Comparison of ENCODE assay signal across 22 cellular contexts in genomic region chr12:121592323-121592722, GRCh38. TPM values are rescaled to one million over a fixed set of nuclear protein-coding genes. Genes with fewer than 3 reads are reported as not detected.
DNase-seq lines count a peak whose midpoint lies in the region; ATAC-seq, FAIRE-seq and TF ChIP-seq lines count a peak whose summit lies in the region.
"Had no signal": no experiment of that assay in that cellular context is flagged by ENCODE, and none has a peak within 500 bp of the region (broad histone marks: within the 10 kb centered on the region; RNA-seq: fewer than 3 reads in every experiment).

No MANE protein-coding gene starts in this region.

- POLR2A ChIA-PET in T-cell (lab: Charles Lee): interaction anchor here in 1 of 2 donors (0.6 kb wide), 1 partner anchor 307 kb away, joined by 3 read pairs; no protein-coding TSS in a partner anchor

- peaks cover 9% of the 10 kb centered on the region for H3K4me1 ChIP-seq in neural progenitor cell
- peaks cover 3 to 5% of the 10 kb centered on the region in 2 donors for H3K4me1 ChIP-seq in kidney (ENCODE audit: control insufficient read depth in 1 of 2, insufficient read depth in 1 of 2, low read depth in 1 of 2, low read length in 2 of 2)

- peaks cover 21% of the 10 kb centered on the region for H3F3A ChIP-seq in neural progenitor cell (ENCODE audit: low read depth)

- CTCF ChIA-PET in T-cell (lab: Charles Lee): no interaction called here

- H3K36me3 Mint-ChIP-seq in T-helper 2 cell treated with Interferon-gamma antibody and Interleukin-4, amounts not matched to agents 5 μg/mL and 100 μg/mL, for 36 hours (ENCODE audit: low read depth): peaks cover 19% of the 10 kb centered on the region
- H3K36me3 Mint-ChIP-seq in T-cell: peaks cover 6% of the 10 kb centered on the region
- peaks cover 22% of the 10 kb centered on the region for H3K36me3 Mint-ChIP-seq in effector memory CD8-positive, alpha-beta T cell (ENCODE audit: insufficient read depth)
- peaks cover 12% of the 10 kb centered on the region for H3K36me3 Mint-ChIP-seq in neural progenitor cell

- no peaks in the 10 kb centered on the region for H3K27me3 Mint-ChIP-seq in T-helper 2 cell treated with Interferon-gamma antibody and Interleukin-4, amounts not matched to agents 5 μg/mL and 100 μg/mL, for 36 hours (ENCODE audit: low read depth)
- no peaks in the 10 kb centered on the region for H3K27me3 Mint-ChIP-seq in T-cell
- no peaks in the 10 kb centered on the region for H3K27me3 Mint-ChIP-seq in effector memory CD8-positive, alpha-beta T cell
- peaks cover 3% of the 10 kb centered on the region for H3K27me3 Mint-ChIP-seq in neural progenitor cell (ENCODE audit: insufficient read depth, low read depth)
- H3K27me3 Mint-ChIP-seq: stimulated activated naive CD8-positive, alpha-beta T cell treated with anti-CD3 and anti-CD28 coated beads, Interleukin-15, Interleukin-2, amounts not matched to agents 100 ng/mL and 50 ng/mL, for 24 hours had no signal

- TF ChIP-seq CTCF in neural progenitor cell (IDR thresholded peaks at IDR 0.05) (no peak), kidney (IDR thresholded peaks at IDR 0.05; ENCODE audit: borderline replicate concordance, extremely low read depth, insufficient read depth) (no peak)

- H3K79me2 ChIP-seq in neural progenitor cell (ENCODE audit: low read depth): peaks cover 37% of the 10 kb centered on the region

- H3K9ac ChIP-seq in neural progenitor cell: no peak overlapping the region
- H3K9ac ChIP-seq in kidney (ENCODE audit: low read length in 2 of 2): no peak overlapping the region

- H3K4me2 ChIP-seq in neural progenitor cell: no peak overlapping the region

- peak overlapping the region; percentile 43 for H3K4me3 Mint-ChIP-seq in T-helper 2 cell treated with Interferon-gamma antibody and Interleukin-4, amounts not matched to agents 5 μg/mL and 100 μg/mL, for 36 hours
- H3K4me3 Mint-ChIP-seq in T-cell (peak overlapping the region in 1 of 3 donors; percentile 25), neural progenitor cell (peak overlapping the region; percentile 39)
- H3K4me3 Mint-ChIP-seq in effector memory CD8-positive, alpha-beta T cell: peak overlapping the region; percentile 1 to 2
- H3K4me3 Mint-ChIP-seq: stimulated activated naive CD8-positive, alpha-beta T cell treated with anti-CD3 and anti-CD28 coated beads, Interleukin-15, Interleukin-2, amounts not matched to agents 100 ng/mL and 50 ng/mL, for 24 hours had no signal

- FAIRE-seq in kidney (lab: Jason Lieb, UNC): no peak
- FAIRE-seq: endometrium, urothelium cell line had no signal

- no peak for DNase-seq in T-helper 2 cell treated with Interferon-gamma antibody and Interleukin-4, amounts not matched to agents 5 μg/mL and 100 μg/mL, for 36 hours (ENCODE audit: low spot score)
- DNase-seq in T-helper 2 cell: no peak
- no peak for DNase-seq in T-cell
- DNase-seq in effector memory CD8-positive, alpha-beta T cell: no peak
- DNase-seq in neural progenitor cell (ENCODE audit: low spot score): no peak
- no peak for DNase-seq in kidney
- no peak for DNase-seq in SW480 (ENCODE audit: low spot score)
- DNase-seq in MV-4-11 (lab: John Stamatoyannopoulos, UW): no peak
- DNase-seq: 8988T; activated CD8-positive, alpha-beta memory T cell treated with anti-CD3 and anti-CD28 coated beads, Interleukin-2, amount 50 U/mL, for 4 hours; adrenal gland; caudate nucleus; DND-41; MG63; NCI-H526 treated with DMSO at 0.1 percent for 48 hours; PC-3; stimulated activated CD4-positive, alpha-beta T cell treated with anti-CD3 and anti-CD28 coated beads, Interleukin-12 subunit alpha, Interleukin-12 subunit beta, amount 100 ng/mL, for 4 hours had no signal

- H3K9me3 Mint-ChIP-seq in T-helper 2 cell treated with Interferon-gamma antibody and Interleukin-4, amounts not matched to agents 5 μg/mL and 100 μg/mL, for 36 hours: no peaks in the 10 kb centered on the region
- no peaks in the 10 kb centered on the region for H3K9me3 Mint-ChIP-seq in T-cell
- H3K9me3 Mint-ChIP-seq in effector memory CD8-positive, alpha-beta T cell: no peaks in the 10 kb centered on the region
- no peaks in the 10 kb centered on the region for H3K9me3 Mint-ChIP-seq in neural progenitor cell
- H3K9me3 Mint-ChIP-seq: stimulated activated naive CD8-positive, alpha-beta T cell treated with anti-CD3 and anti-CD28 coated beads, Interleukin-15, Interleukin-2, amounts not matched to agents 100 ng/mL and 50 ng/mL, for 24 hours had no signal

- H3K4me3 ChIP-seq in neural progenitor cell (no peak overlapping the region), kidney (ENCODE audit: low read length in 2 of 2) (no peak overlapping the region)
- H3K4me3 ChIP-seq: adrenal gland, MG63 had no signal

- H2AFZ ChIP-seq in neural progenitor cell (replicated peaks): no peak overlapping the region

- H3K27ac ChIP-seq in neural progenitor cell (no peak overlapping the region), kidney (ENCODE audit: low read depth in 2 of 2, low read length in 2 of 2) (no peak overlapping the region)
- H3K27ac ChIP-seq: adrenal gland, C4-2B had no signal

- H3K36me3 ChIP-seq in neural progenitor cell: no peaks in the 10 kb centered on the region
- no peaks in the 10 kb centered on the region for H3K36me3 ChIP-seq in kidney (ENCODE audit: control insufficient read depth in 1 of 2, insufficient read depth in 2 of 2, low read length in 2 of 2)
- H3K36me3 ChIP-seq: adrenal gland, MG63 had no signal

- peaks cover 22% of the 10 kb centered on the region for H3K4me1 Mint-ChIP-seq in T-helper 2 cell treated with Interferon-gamma antibody and Interleukin-4, amounts not matched to agents 5 μg/mL and 100 μg/mL, for 36 hours (ENCODE audit: low read depth)
- H3K4me1 Mint-ChIP-seq in T-cell: peaks cover 31 to 40% (median 39%) of the 10 kb centered on the region in 3 donors
- peaks cover 25 to 26% of the 10 kb centered on the region in 2 donors for H3K4me1 Mint-ChIP-seq in effector memory CD8-positive, alpha-beta T cell (ENCODE audit: low read depth in 2 of 2)
- H3K4me1 Mint-ChIP-seq in neural progenitor cell: peaks cover 27% of the 10 kb centered on the region

- H3K9me3 ChIP-seq in neural progenitor cell (ENCODE audit: low read depth) (no peaks in the 10 kb centered on the region), kidney (ENCODE audit: control insufficient read depth in 1 of 2, low read length in 2 of 2) (no peaks in the 10 kb centered on the region)
- H3K9me3 ChIP-seq: adrenal gland, MG63 had no signal

- ATAC-seq in T-cell (replicated peaks in 1 of 4): no peak
- ATAC-seq in effector memory CD8-positive, alpha-beta T cell (replicated peaks): no peak
- ATAC-seq: left lobe of liver, PC-3 had no signal

- H3K27ac Mint-ChIP-seq in T-helper 2 cell treated with Interferon-gamma antibody and Interleukin-4, amounts not matched to agents 5 μg/mL and 100 μg/mL, for 36 hours: peak overlapping the region; percentile 79
- H3K27ac Mint-ChIP-seq in T-cell (peak overlapping the region; percentile 97 to 98), neural progenitor cell (peak overlapping the region; percentile 81)
- H3K27ac Mint-ChIP-seq in effector memory CD8-positive, alpha-beta T cell: peak overlapping the region; percentile 98 to 99
- H3K27ac Mint-ChIP-seq: stimulated activated naive CD8-positive, alpha-beta T cell treated with anti-CD3 and anti-CD28 coated beads, Interleukin-15, Interleukin-2, amounts not matched to agents 100 ng/mL and 50 ng/mL, for 24 hours had no signal

- intact Hi-C loops in kidney (cut with DNase I): no loop called here

- H3K27me3 ChIP-seq in neural progenitor cell: no peaks in the 10 kb centered on the region
- H3K27me3 ChIP-seq: adrenal gland, MG63 had no signal

- no peaks in the 10 kb centered on the region for H4K20me1 ChIP-seq in neural progenitor cell (ENCODE audit: low read depth)

RNA-seq across cellular contexts. Expression of gene KDM2B, which starts 11.5 kb away (rescaled TPM):
- total RNA-seq in T-cell (100 to 1,000 TPM in 2 of 5 donors, 10 to 100 TPM in 3; 74.1 to 102 (median 95.8) TPM), neural progenitor cell (ENCODE audit: low replicate concordance) (85.3 and 158 TPM in 2 replicates), kidney (19.7 TPM)
- 6.2 TPM for polyA plus RNA-seq in kidney (ENCODE audit: insufficient read depth, low read depth, low replicate concordance)

RNA-seq across cellular contexts. Expression of gene ORAI1, which starts 34.0 kb away (rescaled TPM):
- 10 to 100 TPM; 38.9 to 76.5 (median 59.0) TPM for total RNA-seq in T-cell
- total RNA-seq in neural progenitor cell (ENCODE audit: low replicate concordance): 8.0 and 10.6 TPM in 2 replicates
- total RNA-seq in kidney: 16.5 TPM
- 18.2 TPM for polyA plus RNA-seq in kidney (ENCODE audit: insufficient read depth, low read depth, low replicate concordance)
